Comparison of ENCODE assay signal across 1 cellular context in genomic region chr6:35442693-35443092, GRCh38.
TF ChIP-seq lines count a peak whose summit lies in the region.

No MANE protein-coding gene starts in this region.

TF ChIP-seq in IMR-90, 13 proteins besides CTCF, POLR2A, EP300 and RAD21 (continued from another document):
- TF ChIP-seq USF2 (IDR thresholded peaks at IDR 0.05; ENCODE audit: low read depth, low read length) (no peak), MAFK (IDR thresholded peaks at IDR 0.05; ENCODE audit: low read depth, low read length) (no peak), CHD1 (IDR thresholded peaks at IDR 0.05; ENCODE audit: low read depth, low read length) (no peak), NFE2L2 (IDR thresholded peaks at IDR 0.05; ENCODE audit: low read depth, low read length) (no peak), FOS (IDR thresholded peaks at IDR 0.05; ENCODE audit: low read depth, low read length) (no peak)
